ENCODE assay signal across 8 cellular contexts in genomic region chr4:127965062-127965802, GRCh38. TPM values are rescaled to one million over a fixed set of nuclear protein-coding genes. Genes with fewer than 3 reads are reported as not detected.
A peak's percentile ranks its signal among the peaks of the same experiment; 100 is the strongest.
DNase-seq lines count a peak whose midpoint lies in the region; ATAC-seq and FAIRE-seq lines count a peak whose summit lies in the region.

TSS of gene ABHD18 (plus strand) at chr4:127965406. CDS start at chr4:127982956, 17,550 bp downstream.
TSS of gene MFSD8 (minus strand) at chr4:127965173. CDS start at chr4:127965133, 40 bp downstream.

- peak; percentile 96 for DNase-seq in Daoy (ENCODE audit: low read depth)
- DNase-seq in Karpas-422: peak; percentile 100
- DNase-seq in RCC 7860 (ENCODE audit: low spot score): peak; percentile 98
- peak; percentile 99 to 100 for DNase-seq in activated T-cell treated with anti-CD3 and anti-CD28 coated beads, Interleukin-2, amount 50 U/mL, for 72 hours
- DNase-seq in stimulated activated CD8-positive, alpha-beta memory T cell treated with anti-CD3 and anti-CD28 coated beads, Interleukin-7, amount 100 ng/mL, for 4 hours (ENCODE audit: low read depth in 2 of 2): peak; percentile 98 to 99

- H3K27me3 Mint-ChIP-seq in activated T-cell treated with anti-CD3 and anti-CD28 coated beads, Interleukin-2, amount 50 U/mL, for 72 hours (ENCODE audit: low read depth): no peaks in the 10 kb centered on the region

- peaks cover 4 to 5% of the 10 kb centered on the region in 2 donors for H3K36me3 Mint-ChIP-seq in activated T-cell treated with anti-CD3 and anti-CD28 coated beads, Interleukin-2, amount 50 U/mL, for 72 hours (ENCODE audit: insufficient read depth in 2 of 2)

- peak within 1 kb of the TSS; percentile 79 for H3K27ac Mint-ChIP-seq in activated T-cell treated with anti-CD3 and anti-CD28 coated beads, Interleukin-2, amount 50 U/mL, for 72 hours

- H3K9me3 Mint-ChIP-seq in activated T-cell treated with anti-CD3 and anti-CD28 coated beads, Interleukin-2, amount 50 U/mL, for 72 hours: no peaks in the 10 kb centered on the region

- H3K4me1 ChIP-seq in Karpas-422 (ENCODE audit: low read length) (peaks cover 33% of the 10 kb centered on the region), muscle layer of duodenum (ENCODE audit: control insufficient read depth in 1 of 2, insufficient read depth in 2 of 2, low read length in 2 of 2) (peaks cover 0 to 8% of the 10 kb centered on the region in 2 donors)

- peak; percentile 88 for FAIRE-seq in RCC 7860 (lab: Jason Lieb, UNC)

- H3K27ac ChIP-seq in Karpas-422 (ENCODE audit: low read length) (peak within 1 kb of the TSS; percentile 51), muscle layer of duodenum (ENCODE audit: low read length) (peak within 1 kb of the TSS; percentile 93)

- peak within 1 kb of the TSS; percentile 58 for H2AFZ ChIP-seq in Karpas-422 (ENCODE audit: low read length)

- H3K9me3 ChIP-seq in Karpas-422 (ENCODE audit: low read length) (no peaks in the 10 kb centered on the region), muscle layer of duodenum (ENCODE audit: control insufficient read depth in 1 of 2, low read length in 2 of 2) (no peaks in the 10 kb centered on the region)

- peak within 1 kb of the TSS; percentile 73 for H3K4me3 ChIP-seq in Karpas-422 (ENCODE audit: low read length)
- H3K4me3 ChIP-seq in muscle layer of duodenum (ENCODE audit: low read depth in 1 of 2, low read length in 2 of 2): peak within 1 kb of the TSS; percentile 93 to 95

- H3K4me1 Mint-ChIP-seq in activated T-cell treated with anti-CD3 and anti-CD28 coated beads, Interleukin-2, amount 50 U/mL, for 72 hours (ENCODE audit: low read depth): peaks cover 40% of the 10 kb centered on the region

- H3K27me3 ChIP-seq in Karpas-422 (ENCODE audit: low read length) (no peaks in the 10 kb centered on the region), muscle layer of duodenum (ENCODE audit: low read depth, low read length) (no peaks in the 10 kb centered on the region)

- H3K9ac ChIP-seq in Karpas-422 (ENCODE audit: low read length): peak within 1 kb of the TSS; percentile 85

- H4K20me1 ChIP-seq in Karpas-422 (ENCODE audit: insufficient read depth, low read depth, low read length): no peaks in the 10 kb centered on the region

- H3K79me2 ChIP-seq in Karpas-422 (ENCODE audit: low read length): peaks cover 92% of the 10 kb centered on the region

- H3K36me3 ChIP-seq in Karpas-422 (ENCODE audit: insufficient read depth, low read length) (peaks cover 7% of the 10 kb centered on the region; the same call in 1 of the 2 replicates), muscle layer of duodenum (ENCODE audit: control insufficient read depth in 1 of 2, insufficient read depth in 2 of 2, low read length in 2 of 2) (no peaks in the 10 kb centered on the region)

- peak within 1 kb of the TSS; percentile 85 for H3K4me2 ChIP-seq in Karpas-422 (ENCODE audit: low read depth, low read length, poor library complexity, severe bottlenecking)

- ATAC-seq in GM21825 (IDR thresholded peaks at IDR 0.05; ENCODE audit: unreplicated experiment): peak; percentile 96
- peak; percentile 97 for ATAC-seq in activated T-cell treated with anti-CD3 and anti-CD28 coated beads, Interleukin-2, amount 50 U/mL, for 72 hours (replicated peaks in 1 of 2)
- ATAC-seq in esophagus mucosa: peak; percentile 100

- H3K4me3 Mint-ChIP-seq in activated T-cell treated with anti-CD3 and anti-CD28 coated beads, Interleukin-2, amount 50 U/mL, for 72 hours: peak within 1 kb of the TSS; percentile 91 to 95

- no peaks in the 10 kb centered on the region for H3K9me2 ChIP-seq in Karpas-422 (replicated peaks; ENCODE audit: insufficient read depth, low read length)

RNA-seq across cellular contexts. Expression of gene ABHD18, which starts in this region (rescaled TPM):
- total RNA-seq in Daoy (2014; rRNA removed; shearing (Covaris generic)): 1.5 and 1.6 TPM in 2 replicates
- total RNA-seq in Karpas-422 (2014; rRNA removed; shearing (Covaris generic); ENCODE audit: low replicate concordance): 15.6 and 36.6 TPM in 2 replicates
- total RNA-seq in activated T-cell treated with anti-CD3 and anti-CD28 coated beads, Interleukin-2, amount 50 U/mL, for 72 hours: 10 to 100 TPM; 21.7 to 28.0 TPM
- total RNA-seq in esophagus mucosa: 7.1 TPM

RNA-seq across cellular contexts. Expression of gene MFSD8, which starts in this region (rescaled TPM):
- total RNA-seq in Daoy (2014; rRNA removed; shearing (Covaris generic)): 18.2 and 30.5 TPM in 2 replicates
- total RNA-seq in Karpas-422 (2014; rRNA removed; shearing (Covaris generic); ENCODE audit: low replicate concordance): 57.2 and 99.5 TPM in 2 replicates
- 10 to 100 TPM; 19.3 to 21.2 TPM for total RNA-seq in activated T-cell treated with anti-CD3 and anti-CD28 coated beads, Interleukin-2, amount 50 U/mL, for 72 hours
- total RNA-seq in esophagus mucosa: 18.8 TPM

Comparison
In these comparisons a context has a peak if more than half of its experiments do, and no peak if none do; other contexts are left out.
1. Peak in every context shown above with its lines: DNase-seq, ATAC-seq, H3K4me3 ChIP-seq and H3K27ac ChIP-seq.